In the genomic region with DNA sequence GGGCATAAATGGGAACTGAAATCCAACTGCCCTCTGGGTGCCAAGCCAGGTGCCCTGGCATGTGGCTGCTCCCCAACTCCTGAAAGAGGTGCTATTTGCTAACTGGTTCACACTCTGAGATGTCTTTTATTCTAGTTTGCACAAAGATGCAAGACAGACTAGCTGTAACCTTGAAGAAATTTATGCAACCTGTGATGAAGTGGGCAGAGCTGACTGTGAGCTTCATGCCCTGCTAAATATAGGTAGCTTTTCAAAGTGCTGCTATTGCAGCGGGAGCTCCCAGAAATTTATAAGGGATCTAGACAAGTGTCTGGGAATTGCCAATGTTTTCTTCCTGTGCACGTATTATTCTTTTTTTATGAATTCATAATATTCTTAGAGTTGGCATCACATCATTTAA, we compare ENCODE assay signal across 28 cellular contexts.
"Had no signal": no experiment of that assay in that cellular context is flagged by ENCODE, and none has a peak within 500 bp of the region (broad histone marks: within the 10 kb centered on the region; RNA-seq: fewer than 3 reads in every experiment).

No MANE protein-coding gene starts in this region.

- H3K36me3 Mint-ChIP-seq: stimulated activated effector memory CD8-positive, alpha-beta T cell treated with anti-CD3 and anti-CD28 coated beads, Interleukin-12 subunit alpha, Interleukin-12 subunit beta, amount 100 ng/mL, for 72 hours; stimulated activated memory B cell treated with anti-CD40 and anti-IgM and Interleukin-4, amounts not matched to agents 10 μg/mL and 1 μg/mL and 100 μg/mL, for 72 hours; stimulated activated naive B cell treated with anti-CD40 and anti-IgM and Interleukin-4, amounts not matched to agents 10 μg/mL and 1 μg/mL and 100 μg/mL, for 72 hours; type B pancreatic cell had no signal

- H3K27ac ChIP-seq: stomach, suprapubic skin, testis, thoracic aorta, thyroid gland, tibial artery, tibial nerve, transverse colon, upper lobe of left lung, upper lobe of right lung, uterus, vagina had no signal

- H3K27me3 Mint-ChIP-seq: stimulated activated memory B cell treated with anti-CD40 and anti-IgM and Interleukin-4, amounts not matched to agents 10 μg/mL and 1 μg/mL and 100 μg/mL, for 72 hours; stimulated activated naive B cell treated with anti-CD40 and anti-IgM and Interleukin-4, amounts not matched to agents 10 μg/mL and 1 μg/mL and 100 μg/mL, for 72 hours; stimulated activated naive CD8-positive, alpha-beta T cell treated with anti-CD3 and anti-CD28 coated beads, Interleukin-15, amount 100 ng/mL, for 72 hours; stimulated activated naive CD8-positive, alpha-beta T cell treated with anti-CD3 and anti-CD28 coated beads, Interleukin-15, Interleukin-2, amounts not matched to agents 100 ng/mL and 50 ng/mL, for 24 hours had no signal

- H3K4me1 ChIP-seq: stomach, suprapubic skin, testis, thyroid gland, tibial artery, tibial nerve, transverse colon, upper lobe of left lung, upper lobe of right lung, uterus, vagina had no signal

- H3K4me1 Mint-ChIP-seq: stimulated activated effector memory CD8-positive, alpha-beta T cell treated with anti-CD3 and anti-CD28 coated beads, Interleukin-12 subunit alpha, Interleukin-12 subunit beta, amount 100 ng/mL, for 72 hours; stimulated activated memory B cell treated with anti-CD40 and anti-IgM and Interleukin-4, amounts not matched to agents 10 μg/mL and 1 μg/mL and 100 μg/mL, for 72 hours; stimulated activated naive B cell treated with anti-CD40 and anti-IgM and Interleukin-4, amounts not matched to agents 10 μg/mL and 1 μg/mL and 100 μg/mL, for 72 hours; stimulated activated naive CD8-positive, alpha-beta T cell treated with anti-CD3 and anti-CD28 coated beads, Interleukin-15, amount 100 ng/mL, for 72 hours had no signal

- H3K36me3 ChIP-seq: stomach, suprapubic skin, thoracic aorta, thyroid gland, tibial artery, tibial nerve, transverse colon, upper lobe of left lung, upper lobe of right lung, uterus, vagina had no signal

- H3K4me3 Mint-ChIP-seq: stimulated activated effector memory CD8-positive, alpha-beta T cell treated with anti-CD3 and anti-CD28 coated beads, Interleukin-12 subunit alpha, Interleukin-12 subunit beta, amount 100 ng/mL, for 72 hours; stimulated activated memory B cell treated with anti-CD40 and anti-IgM and Interleukin-4, amounts not matched to agents 10 μg/mL and 1 μg/mL and 100 μg/mL, for 72 hours; stimulated activated naive B cell treated with anti-CD40 and anti-IgM and Interleukin-4, amounts not matched to agents 10 μg/mL and 1 μg/mL and 100 μg/mL, for 72 hours; stimulated activated naive CD8-positive, alpha-beta T cell treated with anti-CD3 and anti-CD28 coated beads, Interleukin-15, amount 100 ng/mL, for 72 hours; stimulated activated naive CD8-positive, alpha-beta T cell treated with anti-CD3 and anti-CD28 coated beads, Interleukin-15, Interleukin-2, amounts not matched to agents 100 ng/mL and 50 ng/mL, for 24 hours; type B pancreatic cell had no signal

- H3K4me3 ChIP-seq: stomach, suprapubic skin, testis, thoracic aorta, thyroid gland, tibial artery, tibial nerve, transverse colon, upper lobe of left lung, upper lobe of right lung, uterus, vagina had no signal

- DNase-seq: stimulated activated CD4-positive, alpha-beta T cell treated with anti-CD3 and anti-CD28 coated beads, Interleukin-2, amount 100 ng/mL, for 48 hours; stimulated activated CD4-positive, alpha-beta T cell treated with anti-CD3 and anti-CD28 coated beads, Interleukin-4, amount 100 ng/mL, for 1 hour; stimulated activated CD4-positive, alpha-beta T cell treated with anti-CD3 and anti-CD28 coated beads, Interleukin-4, amount 100 ng/mL, for 24 hours; stimulated activated CD4-positive, alpha-beta T cell treated with anti-CD3 and anti-CD28 coated beads, Interleukin-4, amount 100 ng/mL, for 4 hours; stimulated activated CD8-positive, alpha-beta memory T cell treated with anti-CD3 and anti-CD28 coated beads, Interleukin-4, amount 100 ng/mL, for 48 hours; stimulated activated naive B cell treated with anti-CD40 and anti-IgM and Interleukin-4, amounts not matched to agents 10 μg/mL and 1 μg/mL and 100 μg/mL, for 72 hours; stimulated activated naive CD4-positive, alpha-beta T cell; stimulated activated naive CD4-positive, alpha-beta T cell treated with Interleukin-2 at 50 U/mL for 16 hours; stimulated activated naive CD8-positive, alpha-beta T cell treated with anti-CD3 and anti-CD28 coated beads, Interleukin-15, amount 100 ng/mL, for 72 hours; stimulated activated naive CD8-positive, alpha-beta T cell treated with anti-CD3 and anti-CD28 coated beads, Interleukin-15, Interleukin-2, amounts not matched to agents 100 U/mL and 50 U/mL, for 24 hours; stomach; substantia nigra; testis; thyroid gland; tibial artery; transverse colon; trophoblast cell; upper lobe of left lung; upper lobe of right lung; uterus had no signal

- H3K27me3 ChIP-seq: stomach, suprapubic skin, testis, thyroid gland, tibial artery, tibial nerve, transverse colon, upper lobe of left lung, upper lobe of right lung, uterus, vagina had no signal

- ATAC-seq: stimulated activated effector memory CD8-positive, alpha-beta T cell treated with anti-CD3 and anti-CD28 coated beads, Interleukin-12 subunit alpha, Interleukin-12 subunit beta, amount 100 ng/mL, for 72 hours; stimulated activated memory B cell treated with anti-CD40 and anti-IgM and Interleukin-4, amounts not matched to agents 10 μg/mL and 1 μg/mL and 100 μg/mL, for 72 hours; stimulated activated naive B cell treated with anti-CD40 and anti-IgM and Interleukin-4, amounts not matched to agents 10 μg/mL and 1 μg/mL and 100 μg/mL, for 72 hours; stimulated activated naive CD8-positive, alpha-beta T cell treated with anti-CD3 and anti-CD28 coated beads, Interleukin-15, amount 100 ng/mL, for 72 hours; stimulated activated naive CD8-positive, alpha-beta T cell treated with anti-CD3 and anti-CD28 coated beads, Interleukin-15, Interleukin-2, amounts not matched to agents 100 U/mL and 50 U/mL, for 24 hours; upper lobe of right lung had no signal

- H3K27ac Mint-ChIP-seq: stimulated activated effector memory CD8-positive, alpha-beta T cell treated with anti-CD3 and anti-CD28 coated beads, Interleukin-12 subunit alpha, Interleukin-12 subunit beta, amount 100 ng/mL, for 72 hours; stimulated activated memory B cell treated with anti-CD40 and anti-IgM and Interleukin-4, amounts not matched to agents 10 μg/mL and 1 μg/mL and 100 μg/mL, for 72 hours; stimulated activated naive B cell treated with anti-CD40 and anti-IgM and Interleukin-4, amounts not matched to agents 10 μg/mL and 1 μg/mL and 100 μg/mL, for 72 hours; stimulated activated naive CD8-positive, alpha-beta T cell treated with anti-CD3 and anti-CD28 coated beads, Interleukin-15, amount 100 ng/mL, for 72 hours; stimulated activated naive CD8-positive, alpha-beta T cell treated with anti-CD3 and anti-CD28 coated beads, Interleukin-15, Interleukin-2, amounts not matched to agents 100 ng/mL and 50 ng/mL, for 24 hours; type B pancreatic cell had no signal

- H3K9me3 Mint-ChIP-seq: stimulated activated naive CD8-positive, alpha-beta T cell treated with anti-CD3 and anti-CD28 coated beads, Interleukin-15, amount 100 ng/mL, for 72 hours; stimulated activated naive CD8-positive, alpha-beta T cell treated with anti-CD3 and anti-CD28 coated beads, Interleukin-15, Interleukin-2, amounts not matched to agents 100 ng/mL and 50 ng/mL, for 24 hours; type B pancreatic cell had no signal
